Comparison of ENCODE assay signal across 1 cellular context in genomic region chr6:84871925-84872324, GRCh38.
TF ChIP-seq lines count a peak whose summit lies in the region.

No MANE protein-coding gene starts in this region.

TF ChIP-seq in GM23338, 12 proteins besides CTCF, POLR2A, EP300 and RAD21 (continued from another document):
- TF ChIP-seq ZNF462 (CRISPR knock-in tag; IDR thresholded peaks at IDR 0.05) (no peak), NANOG (IDR thresholded peaks at IDR 0.05; ENCODE audit: borderline replicate concordance) (no peak), POLR2AphosphoS5 (IDR thresholded peaks at IDR 0.05; ENCODE audit: low read depth) (no peak), REST (IDR thresholded peaks at IDR 0.05; ENCODE audit: unreplicated experiment) (no peak), EZH2phosphoT487 (IDR thresholded peaks at IDR 0.05; ENCODE audit: unreplicated experiment) (no peak), EZH2 (IDR thresholded peaks at IDR 0.05; ENCODE audit: low read depth, unreplicated experiment) (no peak)
